In the genomic region with DNA sequence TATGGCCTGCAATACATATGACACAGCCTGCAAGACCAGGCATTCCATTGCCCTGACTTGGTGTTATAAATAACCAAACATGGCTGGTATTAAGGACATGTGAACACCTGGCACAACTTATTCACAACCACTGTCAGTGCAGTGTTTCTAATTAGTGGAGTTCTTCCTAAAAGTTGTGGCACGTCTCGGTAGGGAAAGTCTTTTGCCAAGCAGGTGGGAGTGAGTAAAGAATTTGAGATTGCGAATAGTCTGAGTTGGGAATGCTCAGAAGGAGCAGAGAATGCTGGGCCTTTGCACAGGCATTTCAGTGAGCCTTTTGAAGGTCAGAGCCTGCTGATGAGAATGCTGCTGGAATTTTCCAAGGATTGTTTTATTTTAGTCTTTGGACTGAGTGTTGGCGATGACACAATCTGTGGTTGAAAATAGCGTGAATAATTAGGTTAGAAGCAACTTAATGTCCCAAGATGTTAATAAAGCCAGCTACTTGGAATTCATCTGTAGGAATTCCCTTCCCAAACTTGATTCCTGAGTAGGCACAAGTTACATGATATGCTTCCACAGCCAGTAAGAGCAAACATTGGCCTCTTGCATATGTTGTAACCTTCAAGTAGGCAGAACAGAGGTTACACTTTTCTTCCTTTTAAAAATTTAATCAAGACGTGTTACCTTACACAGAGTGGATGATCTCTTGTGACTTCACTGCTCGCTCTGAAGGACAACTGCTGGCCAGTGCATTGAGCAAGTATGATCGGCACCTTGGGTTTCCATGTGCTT, we compare ENCODE assay signal across 12 cellular contexts.
DNase-seq lines count a peak whose midpoint lies in the region; ATAC-seq and TF ChIP-seq lines count a peak whose summit lies in the region.
"Had no signal": no experiment of that assay in that cellular context is flagged by ENCODE, and none has a peak within 500 bp of the region (broad histone marks: within the 10 kb centered on the region; RNA-seq: fewer than 3 reads in every experiment).

No MANE protein-coding gene starts in this region.

- DNase-seq in EL: peak; percentile 32
- DNase-seq in amniotic epithelial cell (ENCODE audit: low read depth): peak; percentile 37
- DNase-seq in heart left ventricle: no peak
- peak; percentile 80 for DNase-seq in retinal pigment epithelial cell (ENCODE audit: low read depth)
- no peak for DNase-seq in OCI-M2 (lab: John Stamatoyannopoulos, UW; ENCODE audit: unreplicated experiment)
- no peak for DNase-seq in stimulated activated CD4-positive, alpha-beta T cell treated with anti-CD3 and anti-CD28 coated beads, Interleukin-2, amount 100 ng/mL, for 24 hours
- no peak for DNase-seq in NCI-H1092 (lab: John Stamatoyannopoulos, UW)
- DNase-seq: left colon; stimulated activated naive CD8-positive, alpha-beta T cell treated with anti-CD3 and anti-CD28 coated beads, Interleukin-15, Interleukin-2, amounts not matched to agents 100 U/mL and 50 U/mL, for 24 hours had no signal

- peaks cover 0 to 16% (median 6%) of the 10 kb centered on the region in 12 donors for H3K4me1 ChIP-seq in heart left ventricle

- no peaks in the 10 kb centered on the region for H3K36me3 ChIP-seq in heart left ventricle

- no peak for TF ChIP-seq POLR2A in heart left ventricle (IDR thresholded peaks at IDR 0.05)

- no peaks in the 10 kb centered on the region for H3K27me3 ChIP-seq in heart left ventricle
- H3K27me3 ChIP-seq: hepatocyte had no signal

- H3K4me3 ChIP-seq in heart left ventricle: no peak overlapping the region
- H3K4me3 ChIP-seq in retinal pigment epithelial cell (ENCODE audit: low read length): no peak overlapping the region
- H3K4me3 ChIP-seq: GM23338, hepatocyte had no signal

- ATAC-seq in heart left ventricle (peak in 3 of 4 donors; percentile 70 to 84 (median 71)), HG03432 (IDR thresholded peaks at IDR 0.05; ENCODE audit: unreplicated experiment) (no peak)
- ATAC-seq: GM23338; left colon; stimulated activated naive CD8-positive, alpha-beta T cell treated with anti-CD3 and anti-CD28 coated beads, Interleukin-15, Interleukin-2, amounts not matched to agents 100 U/mL and 50 U/mL, for 24 hours had no signal

- H3K9me3 ChIP-seq in heart left ventricle: peaks cover 0 to 2% (median 0%) of the 10 kb centered on the region in 12 donors

- peak overlapping the region in 11 of 12 donors; percentile 10 to 58 (median 45) for H3K27ac ChIP-seq in heart left ventricle
- H3K27ac ChIP-seq: hepatocyte had no signal

- TF ChIP-seq CTCF in heart left ventricle (IDR thresholded peaks at IDR 0.05) (no peak), retinal pigment epithelial cell (conservative IDR thresholded peaks at IDR 0.05; ENCODE audit: low read depth, low read length) (no peak)

- intact Hi-C loops in heart left ventricle (cut with DNase I): no loop called here

- 58 to 64% (median 61%) methylated on average over 8 of the region's 8 CpGs for WGBS in heart left ventricle, 4 donors

Comparison
In these comparisons a context has a peak if more than half of its experiments do, and no peak if none do; other contexts are left out.
1. DNase-seq: peak in EL (single experiment), amniotic epithelial cell (single experiment) and retinal pigment epithelial cell (single experiment); none in heart left ventricle (0 of 5), OCI-M2 (single experiment), stimulated activated CD4-positive, alpha-beta T cell treated with anti-CD3 and anti-CD28 coated beads, Interleukin-2, amount 100 ng/mL, for 24 hours (0 of 2) and NCI-H1092 (single experiment).